ENCODE assay signal across 2 cellular contexts in genomic region chr16:77416939-77417480, GRCh38.
TF ChIP-seq lines count a peak whose summit lies in the region.

No MANE protein-coding gene starts in this region.

TF ChIP-seq in HepG2, 621 proteins besides CTCF, POLR2A, EP300 and RAD21:
- TF ChIP-seq ATF7 (IDR thresholded peaks at IDR 0.05) = peak; percentile 82
- no peak for TF ChIP-seq ATF7 (CRISPR knock-in tag; IDR thresholded peaks at IDR 0.05)
- peak; percentile 47; the same call in 1 of the 2 replicates for TF ChIP-seq CREB1 (IDR thresholded peaks at IDR 0.05)
- no peak for TF ChIP-seq CREB1 (CRISPR knock-in tag; IDR thresholded peaks at IDR 0.05)
- no peak for TF ChIP-seq MTF1 (CRISPR knock-in tag; IDR thresholded peaks at IDR 0.05)
TF ChIP-seq in HepG2: peak in this region for 2.

TF ChIP-seq in HEK293, 187 proteins besides CTCF, POLR2A, EP300 and RAD21:
- TF ChIP-seq ZBTB48 (tag by site-specific recombination; IDR thresholded peaks at IDR 0.05) = no peak
- no peak for TF ChIP-seq ZNF138 (tag by site-specific recombination; IDR thresholded peaks at IDR 0.05; ENCODE audit: borderline replicate concordance)
- TF ChIP-seq ZNF626 (tag by site-specific recombination; IDR thresholded peaks at IDR 0.05) = no peak
- no peak for TF ChIP-seq ZNF677 (tag by site-specific recombination; IDR thresholded peaks at IDR 0.05)
- TF ChIP-seq EGR2 (tag by site-specific recombination; IDR thresholded peaks at IDR 0.05; ENCODE audit: low read depth) = peak; percentile 86
- TF ChIP-seq SCRT1 (tag by site-specific recombination; IDR thresholded peaks at IDR 0.05; ENCODE audit: borderline replicate concordance) = no peak
- peak; percentile 53; the same call in 1 of the 2 replicates for TF ChIP-seq ATF2 (tag by site-specific recombination; IDR thresholded peaks at IDR 0.05; ENCODE audit: low read depth)
- TF ChIP-seq OSR2 (tag by site-specific recombination; IDR thresholded peaks at IDR 0.05) = no peak
- TF ChIP-seq ZNF549 (tag by site-specific recombination; IDR thresholded peaks at IDR 0.05) = no peak
- peak; percentile 76 for TF ChIP-seq ZFHX2 (tag by site-specific recombination; conservative IDR thresholded peaks at IDR 0.05)
- no peak for TF ChIP-seq ZNF707 (tag by site-specific recombination; IDR thresholded peaks at IDR 0.05)
- TF ChIP-seq ZNF837 (tag by site-specific recombination; IDR thresholded peaks at IDR 0.05) = no peak
- TF ChIP-seq ZNF26 (tag by site-specific recombination; IDR thresholded peaks at IDR 0.05) = no peak
- no peak for TF ChIP-seq ZNF311 (tag by site-specific recombination; IDR thresholded peaks at IDR 0.05; ENCODE audit: borderline replicate concordance)
